Comparison of ENCODE assay signal across 18 cellular contexts in the genomic region with DNA sequence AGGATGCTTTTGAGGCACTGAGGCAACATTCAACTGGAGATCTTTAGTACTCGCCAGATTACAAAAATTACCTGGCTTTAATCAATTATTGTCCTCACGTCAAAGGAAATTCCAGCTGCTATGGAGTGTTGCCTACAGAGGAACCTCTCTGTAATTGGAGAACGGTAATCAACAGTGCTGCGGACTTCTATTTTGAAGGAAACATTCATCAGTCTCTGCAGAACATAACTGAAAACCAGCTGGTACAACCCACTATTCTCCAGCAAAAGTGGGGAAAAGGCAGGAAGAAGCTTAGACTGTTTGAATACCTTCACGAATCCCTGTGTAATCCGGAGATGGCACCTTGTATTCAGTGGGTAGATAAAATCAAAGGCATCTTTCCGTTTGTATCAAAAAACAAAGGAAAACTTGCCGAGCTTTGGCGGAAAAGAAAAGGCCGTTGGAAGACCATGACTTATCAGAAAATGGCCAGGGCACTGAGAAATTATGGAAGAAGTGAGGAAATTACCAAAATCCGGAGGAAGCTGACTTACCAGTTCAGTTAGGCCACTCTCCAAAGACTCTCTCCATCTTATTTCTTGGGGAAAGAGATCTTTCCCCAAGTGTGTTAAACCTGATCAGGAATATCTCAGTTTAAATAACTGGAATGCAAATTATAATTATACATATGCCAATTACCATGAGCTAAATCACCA. TPM values are rescaled to one million over a fixed set of nuclear protein-coding genes. Genes with fewer than 3 reads are reported as not detected.
DNase-seq lines count a peak whose midpoint lies in the region; ATAC-seq, FAIRE-seq and TF ChIP-seq lines count a peak whose summit lies in the region.
"Had no signal": no experiment of that assay in that cellular context is flagged by ENCODE, and none has a peak within 500 bp of the region (broad histone marks: within the 10 kb centered on the region; RNA-seq: fewer than 3 reads in every experiment).

No MANE protein-coding gene starts in this region.

- peaks cover 16% of the 10 kb centered on the region for H3K9me3 Mint-ChIP-seq in GM23338
- peaks cover 0 to 5% (median 0%) of the 10 kb centered on the region in 9 donors for H3K9me3 Mint-ChIP-seq in naive thymus-derived CD8-positive, alpha-beta T cell

- TF ChIP-seq CTCF in GM23338 (conservative IDR thresholded peaks at IDR 0.05; ENCODE audit: low read depth in 2 of 2) (no peak), K562 (IDR thresholded peaks at IDR 0.05 in 2 of 3, conservative IDR thresholded peaks at IDR 0.05 in 1 of 3; ENCODE audit: insufficient read depth in 2 of 3, low read depth in 1 of 3, low read length in 3 of 3) (no peak), psoas muscle (IDR thresholded peaks at IDR 0.05) (no peak)

- no peaks in the 10 kb centered on the region for H3K27me3 ChIP-seq in GM23338 (ENCODE audit: insufficient read depth)
- peaks cover 2 to 3% of the 10 kb centered on the region in 2 experiments; a peak in 4 of 5 replicates for H3K27me3 ChIP-seq in K562 (ENCODE audit: control insufficient read depth in 2 of 2, insufficient read depth in 2 of 2, low read length in 2 of 2)
- no peaks in the 10 kb centered on the region for H3K27me3 ChIP-seq in psoas muscle (ENCODE audit: insufficient read depth in 3 of 3, low read length in 2 of 3)
- H3K27me3 ChIP-seq: BLaER1 treated with 17β-estradiol and CSF1 and Interleukin-3, amounts not matched to agents 10 nM and 100 nM had no signal

- no peak overlapping the region for H3K9ac ChIP-seq in K562 (ENCODE audit: insufficient read depth in 1 of 2, low read depth in 2 of 2, low read length in 2 of 2)
- H3K9ac ChIP-seq: BLaER1 treated with 17β-estradiol and CSF1 and Interleukin-3, amounts not matched to agents 10 nM and 100 nM had no signal

- 1% methylated on average over 11 of the region's 11 CpGs for WGBS in K562 (ENCODE audit: insufficient coverage, low coverage, missing lambda C conversion rate)
- 42 to 56% (median 52%) methylated on average over 11 of the region's 11 CpGs for WGBS in psoas muscle, 3 donors

- H3F3A ChIP-seq in GM23338 (replicated peaks; ENCODE audit: low read depth): no peaks in the 10 kb centered on the region

- H3K4me3 ChIP-seq in GM23338: no peak overlapping the region
- no peak overlapping the region for H3K4me3 ChIP-seq in K562
- no peak overlapping the region for H3K4me3 ChIP-seq in psoas muscle
- H3K4me3 ChIP-seq: BLaER1 treated with 17β-estradiol and CSF1 and Interleukin-3, amounts not matched to agents 10 nM and 100 nM had no signal

- BruUV-seq in K562 (replicated peaks; lab: Mats Ljungman, UMichigan): no TSS peak

- intact Hi-C loops in K562 (cut with micrococcal nuclease): no loop called here
- intact Hi-C loops in psoas muscle (cut with DNase I): no loop called here

- no peak for TF ChIP-seq RAD21 in K562 (CRISPR knock-in tag; conservative IDR thresholded peaks at IDR 0.05 in 1 of 2, IDR thresholded peaks at IDR 0.05 in 1 of 2)

- peak; percentile 42 for FAIRE-seq in K562 (lab: Jason Lieb, UNC)
- FAIRE-seq: GM18507 had no signal

- no peak overlapping the region for H3K27ac Mint-ChIP-seq in GM23338
- H3K27ac Mint-ChIP-seq in naive thymus-derived CD8-positive, alpha-beta T cell: peak overlapping the region in 9 of 10 donors; percentile 13 to 96 (median 60)

- H3K36me3 ChIP-seq in GM23338 (ENCODE audit: insufficient read depth) (no peaks in the 10 kb centered on the region), K562 (ENCODE audit: control insufficient read depth, insufficient read depth, low read length) (no peaks in the 10 kb centered on the region), psoas muscle (ENCODE audit: insufficient read depth in 1 of 2, low read depth in 1 of 2) (peaks cover 3 to 29% of the 10 kb centered on the region in 2 donors)
- H3K36me3 ChIP-seq: BLaER1 treated with 17β-estradiol and CSF1 and Interleukin-3, amounts not matched to agents 10 nM and 100 nM had no signal

- POLR2A ChIA-PET in K562 (lab: Yijun Ruan, JAX): no interaction called here
- POLR2A ChIA-PET in naive thymus-derived CD8-positive, alpha-beta T cell (lab: Charles Lee): interaction anchor here (0.8 to 6.3 kb wide), 5 partner anchors 16 to 50 kb away, joined by 3 to 122 read pairs (median 3); a partner anchor contains a TSS

- H3K4me1 ChIP-seq in GM23338 (ENCODE audit: insufficient read depth): no peaks in the 10 kb centered on the region; the same call in 1 of the 2 replicates
- no peaks in the 10 kb centered on the region for H3K4me1 ChIP-seq in K562 (replicated peaks in 1 of 2; ENCODE audit: control insufficient read depth in 2 of 2, insufficient read depth in 2 of 2, low read length in 2 of 2)
- no peaks in the 10 kb centered on the region for H3K4me1 ChIP-seq in psoas muscle

- H3K79me2 ChIP-seq in GM23338 (replicated peaks; ENCODE audit: insufficient read depth) (no peaks in the 10 kb centered on the region), K562 (ENCODE audit: control insufficient read depth, insufficient read depth, low read length) (no peaks in the 10 kb centered on the region)

- DNase-seq in NCI-H748 (lab: John Stamatoyannopoulos, UW; ENCODE audit: unreplicated experiment) (peak; percentile 25), NCI-H748 treated with DMSO at 0.1 percent for 48 hours (lab: John Stamatoyannopoulos, UW) (no peak), GM23338 (ENCODE audit: low spot score) (no peak), K562 (ENCODE audit: extremely low read depth in 1 of 4, low spot score in 3 of 4) (no peak), psoas muscle (no peak)
- no peak for DNase-seq in naive thymus-derived CD8-positive, alpha-beta T cell
- DNase-seq: ACHN; Calu3; CD4-positive, CD25-positive, alpha-beta regulatory T cell; DMS 273 treated with DMSO at 0.1 percent for 48 hours; H7; IMR-90 had no signal

- H3K36me3 Mint-ChIP-seq in GM23338 (ENCODE audit: low read depth): peaks cover 9% of the 10 kb centered on the region; the same call in 2 of the 3 replicates
- peaks cover 0 to 3% (median 0%) of the 10 kb centered on the region in 3 donors for H3K36me3 Mint-ChIP-seq in naive thymus-derived CD8-positive, alpha-beta T cell

- H4K20me1 ChIP-seq in GM23338 (replicated peaks; ENCODE audit: insufficient read depth) (no peaks in the 10 kb centered on the region), K562 (replicated peaks; ENCODE audit: control insufficient read depth, insufficient read depth, low read length) (no peaks in the 10 kb centered on the region)
- H4K20me1 ChIP-seq: BLaER1 treated with 17β-estradiol and CSF1 and Interleukin-3, amounts not matched to agents 10 nM and 100 nM had no signal

- H3K4me2 ChIP-seq in GM23338 (no peak overlapping the region), K562 (ENCODE audit: insufficient read depth, low read length) (no peak overlapping the region)
- H3K4me2 ChIP-seq: BLaER1 treated with 17β-estradiol and CSF1 and Interleukin-3, amounts not matched to agents 10 nM and 100 nM had no signal

- no peak for TF ChIP-seq EP300 in K562 (IDR thresholded peaks at IDR 0.05; ENCODE audit: low read length)

- H3K9me3 ChIP-seq in K562 (replicated peaks; ENCODE audit: control insufficient read depth, insufficient read depth, low read depth, low read length) (no peaks in the 10 kb centered on the region), psoas muscle (no peaks in the 10 kb centered on the region)

- no peaks in the 10 kb centered on the region for H3K27me3 Mint-ChIP-seq in GM23338 (ENCODE audit: insufficient read depth, low read depth, poor library complexity)
- H3K27me3 Mint-ChIP-seq in naive thymus-derived CD8-positive, alpha-beta T cell: no peaks in the 10 kb centered on the region
- H3K27me3 Mint-ChIP-seq: CD4-positive, CD25-positive, alpha-beta regulatory T cell had no signal

- in situ Hi-C loops in K562 (cut with MboI): no loop called here

- no peaks in the 10 kb centered on the region for H3K4me1 Mint-ChIP-seq in GM23338
- H3K4me1 Mint-ChIP-seq in naive thymus-derived CD8-positive, alpha-beta T cell: peaks cover 44 to 82% (median 63%) of the 10 kb centered on the region in 4 donors

- no peaks in the 10 kb centered on the region for H3K9me1 ChIP-seq in K562 (ENCODE audit: control insufficient read depth, insufficient read depth, low read length)

- H2AFZ ChIP-seq in GM23338: peak overlapping the region; percentile 69
- no peak overlapping the region for H2AFZ ChIP-seq in K562 (ENCODE audit: low read depth, low read length)

- CTCF ChIA-PET in K562 (lab: Yijun Ruan, JAX; ENCODE audit: low intra/inter-chr PET ratio): no interaction called here

- H3K27ac ChIP-seq in GM23338 (ENCODE audit: low read depth) (no peak overlapping the region), K562 (ENCODE audit: extremely low read depth, low read depth, low read length) (no peak overlapping the region), psoas muscle (no peak overlapping the region)
- H3K27ac ChIP-seq: BLaER1 treated with 17β-estradiol and CSF1 and Interleukin-3, amounts not matched to agents 10 nM and 100 nM had no signal

- no peak for ATAC-seq in GM23338
- no peak for ATAC-seq in K562
- ATAC-seq in naive thymus-derived CD8-positive, alpha-beta T cell: no peak
- ATAC-seq in HG02973 (IDR thresholded peaks at IDR 0.05; ENCODE audit: unreplicated experiment): no peak
- ATAC-seq in psoas muscle: no peak

- peaks cover 5% of the 10 kb centered on the region; the same call in 1 of the 2 replicates for H3K9me2 ChIP-seq in GM23338 (ENCODE audit: insufficient read depth)

- TF ChIP-seq POLR2A in K562 (conservative IDR thresholded peaks at IDR 0.05): no peak

- no peak overlapping the region for H3K4me3 Mint-ChIP-seq in GM23338
- H3K4me3 Mint-ChIP-seq in naive thymus-derived CD8-positive, alpha-beta T cell: peak overlapping the region in 7 of 10 donors; percentile 7 to 86 (median 26)

RNA-seq across cellular contexts. Expression of a gene that starts 3.0 kb away (rescaled TPM):
- total RNA-seq in GM23338 (2014; rRNA removed; shearing (Covaris generic)): not detected in 2 replicates
- polyA plus RNA-seq in GM23338 (2016; fragmentation: Nextera tagmentation; extraction: Ambion mirVana) (not detected in 2 replicates), K562 (2011; rRNA removed) (not detected in 2 replicates), K562 (2014; fragmentation: Illumina TruSeq; extraction: Trizol) (not detected in 2 replicates), K562 (2014; fragmentation: Nextera tagmentation; extraction: Ambion mirVana) (not detected), K562 (2014; rRNA removed) (not detected in 2 replicates), psoas muscle (not detected)
- total RNA-seq in K562 (2011; cell fraction: chromatin; rRNA removed; ENCODE audit: low replicate concordance): not detected in 2 replicates
- not detected in 2 replicates for total RNA-seq in K562 (2011; cell fraction: nucleolus; rRNA removed)
- not detected in 2 replicates for total RNA-seq in K562 (2011; cell fraction: nucleoplasm; rRNA removed)
- total RNA-seq in K562 (2014; rRNA removed) (not detected in 2 replicates), K562 (2014; rRNA removed; fragmentation: Illumina TruSeq; extraction: Trizol) (not detected in 2 replicates), K562 (2015; rRNA removed; fragmentation: Illumina TruSeq; extraction: Trizol) (not detected in 2 replicates), K562 (2021) (not detected in 2 replicates), psoas muscle (not detected)
- polyA plus RNA-seq in K562 (2011; cell fraction: cytosol; rRNA removed): not detected in 2 replicates
- polyA plus RNA-seq in K562 (2011; cell fraction: nucleus; rRNA removed): not detected in 2 replicates
- not detected in 2 replicates for polyA plus RNA-seq in K562 (2012)
- not detected in 2 replicates for polyA minus RNA-seq in K562 (2011; rRNA and poly(A)+ RNA removed)
- not detected in 2 replicates for polyA minus RNA-seq in K562 (2011; cell fraction: cytosol; rRNA and poly(A)+ RNA removed)
- not detected in 2 replicates for polyA minus RNA-seq in K562 (2011; cell fraction: nucleus; rRNA and poly(A)+ RNA removed)
- total RNA-seq in naive thymus-derived CD8-positive, alpha-beta T cell: under 1 TPM in 1 of 2 experiments, not detected in 1; 0.33 TPM
- under 1 TPM; 0.15 to 0.47 (median 0.18) TPM for polyA plus RNA-seq in naive thymus-derived CD8-positive, alpha-beta T cell
- total RNA-seq: A172; Calu3; CD4-positive, CD25-positive, alpha-beta regulatory T cell; Daoy; H7; HT-29; IMR-90 had no signal
- polyA plus RNA-seq: IMR-90 had no signal

RNA-seq across cellular contexts. Expression of a gene that starts 43.5 kb away (rescaled TPM):
- total RNA-seq in GM23338 (2014; rRNA removed; shearing (Covaris generic)): 0.03 and 0.04 TPM in 2 replicates
- polyA plus RNA-seq in GM23338 (2016; fragmentation: Nextera tagmentation; extraction: Ambion mirVana) (0.16 TPM in 1 of 2 replicates, not detected in the other), K562 (2011; rRNA removed) (not detected in 2 replicates), K562 (2014; fragmentation: Illumina TruSeq; extraction: Trizol) (not detected in 2 replicates), K562 (2014; fragmentation: Nextera tagmentation; extraction: Ambion mirVana) (not detected), K562 (2014; rRNA removed) (not detected in 2 replicates), psoas muscle (10 to 100 TPM in 2 of 3 donors, 1 to 10 TPM in 1; 6.2 to 33.6 (median 33.1) TPM)
- total RNA-seq in K562 (2011; cell fraction: chromatin; rRNA removed; ENCODE audit: low replicate concordance): not detected in 2 replicates
- total RNA-seq in K562 (2011; cell fraction: nucleolus; rRNA removed): not detected in 2 replicates
- not detected in 2 replicates for total RNA-seq in K562 (2011; cell fraction: nucleoplasm; rRNA removed)
- total RNA-seq in K562 (2014; rRNA removed) (not detected in 2 replicates), K562 (2014; rRNA removed; fragmentation: Illumina TruSeq; extraction: Trizol) (not detected in 2 replicates), K562 (2015; rRNA removed; fragmentation: Illumina TruSeq; extraction: Trizol) (not detected in 2 replicates), K562 (2021) (not detected in 2 replicates), psoas muscle (100 to 1,000 TPM; 109 to 395 (median 175) TPM)
- polyA plus RNA-seq in K562 (2011; cell fraction: cytosol; rRNA removed): 0.01 TPM in 1 of 2 replicates, not detected in the other
- polyA plus RNA-seq in K562 (2011; cell fraction: nucleus; rRNA removed): not detected in 2 replicates
- polyA plus RNA-seq in K562 (2012): not detected in 2 replicates
- polyA minus RNA-seq in K562 (2011; rRNA and poly(A)+ RNA removed): not detected in 2 replicates
- polyA minus RNA-seq in K562 (2011; cell fraction: cytosol; rRNA and poly(A)+ RNA removed): not detected in 2 replicates
- not detected in 2 replicates for polyA minus RNA-seq in K562 (2011; cell fraction: nucleus; rRNA and poly(A)+ RNA removed)
- total RNA-seq in naive thymus-derived CD8-positive, alpha-beta T cell: under 1 TPM; 0.36 TPM
- polyA plus RNA-seq in naive thymus-derived CD8-positive, alpha-beta T cell: under 1 TPM; 0.15 to 0.59 (median 0.28) TPM
- total RNA-seq: A172, Calu3, Daoy, HT-29, IMR-90 had no signal
- polyA plus RNA-seq: IMR-90 had no signal

RNA-seq across cellular contexts. Expression of a gene that starts 49.0 kb away (rescaled TPM):
- 54.8 and 66.4 TPM in 2 replicates for total RNA-seq in GM23338 (2014; rRNA removed; shearing (Covaris generic))
- polyA plus RNA-seq in GM23338 (2016; fragmentation: Nextera tagmentation; extraction: Ambion mirVana) (16.6 and 17.9 TPM in 2 replicates), K562 (2011; rRNA removed) (21.2 and 26.5 TPM in 2 replicates), K562 (2014; fragmentation: Illumina TruSeq; extraction: Trizol) (29.4 and 45.9 TPM in 2 replicates), K562 (2014; fragmentation: Nextera tagmentation; extraction: Ambion mirVana) (1 to 10 TPM; 3.8 to 7.0 TPM), K562 (2014; rRNA removed) (36.0 and 41.0 TPM in 2 replicates), psoas muscle (10 to 100 TPM in 2 of 3 donors, 1 to 10 TPM in 1; 9.1 to 15.6 (median 10.6) TPM)
- total RNA-seq in K562 (2011; cell fraction: chromatin; rRNA removed; ENCODE audit: low replicate concordance): 19.4 and 63.1 TPM in 2 replicates
- 45.3 and 54.7 TPM in 2 replicates for total RNA-seq in K562 (2011; cell fraction: nucleolus; rRNA removed)
- total RNA-seq in K562 (2011; cell fraction: nucleoplasm; rRNA removed): 33.1 and 41.2 TPM in 2 replicates
- total RNA-seq in K562 (2014; rRNA removed) (44.9 and 53.4 TPM in 2 replicates), K562 (2014; rRNA removed; fragmentation: Illumina TruSeq; extraction: Trizol) (18.0 and 24.6 TPM in 2 replicates), K562 (2015; rRNA removed; fragmentation: Illumina TruSeq; extraction: Trizol) (28.2 and 30.0 TPM in 2 replicates), K562 (2021) (63.2 and 69.0 TPM in 2 replicates), psoas muscle (10 to 100 TPM in 2 of 4 donors, 1 to 10 TPM in 2; 9.8 to 11.9 (median 10.2) TPM)
- 27.7 and 65.1 TPM in 2 replicates for polyA plus RNA-seq in K562 (2011; cell fraction: cytosol; rRNA removed)
- 29.2 and 62.5 TPM in 2 replicates for polyA plus RNA-seq in K562 (2011; cell fraction: nucleus; rRNA removed)
- polyA plus RNA-seq in K562 (2012): 28.9 and 31.2 TPM in 2 replicates
- polyA minus RNA-seq in K562 (2011; rRNA and poly(A)+ RNA removed): 13.6 and 28.5 TPM in 2 replicates
- polyA minus RNA-seq in K562 (2011; cell fraction: cytosol; rRNA and poly(A)+ RNA removed): 19.2 and 23.5 TPM in 2 replicates
- 25.4 and 35.7 TPM in 2 replicates for polyA minus RNA-seq in K562 (2011; cell fraction: nucleus; rRNA and poly(A)+ RNA removed)
- total RNA-seq in naive thymus-derived CD8-positive, alpha-beta T cell: 10 to 100 TPM; 16.7 to 21.7 TPM
- polyA plus RNA-seq in naive thymus-derived CD8-positive, alpha-beta T cell: 1 to 10 TPM; 4.6 to 6.4 (median 5.3) TPM

RNA-seq across cellular contexts. Expression of a gene that starts 51.7 kb away (rescaled TPM):
- 6.4 and 8.5 TPM in 2 replicates for total RNA-seq in GM23338 (2014; rRNA removed; shearing (Covaris generic))
- polyA plus RNA-seq in GM23338 (2016; fragmentation: Nextera tagmentation; extraction: Ambion mirVana) (1.4 and 1.8 TPM in 2 replicates), K562 (2011; rRNA removed) (0.01 TPM in 1 of 2 replicates, not detected in the other), K562 (2014; fragmentation: Illumina TruSeq; extraction: Trizol) (0.01 and 0.11 TPM in 2 replicates), K562 (2014; fragmentation: Nextera tagmentation; extraction: Ambion mirVana) (under 1 TPM in 1 of 2 experiments, not detected in 1; 0.10 TPM), K562 (2014; rRNA removed) (0.01 TPM in 2 replicates), psoas muscle (1 to 10 TPM; 1.7 to 9.4 (median 2.0) TPM)
- 0.35 TPM in 1 of 2 replicates, not detected in the other for total RNA-seq in K562 (2011; cell fraction: chromatin; rRNA removed; ENCODE audit: low replicate concordance)
- total RNA-seq in K562 (2011; cell fraction: nucleolus; rRNA removed): not detected in 2 replicates
- 0.15 TPM in 1 of 2 replicates, not detected in the other for total RNA-seq in K562 (2011; cell fraction: nucleoplasm; rRNA removed)
- total RNA-seq in K562 (2014; rRNA removed) (under 0.01 and 0.08 TPM in 2 replicates), K562 (2014; rRNA removed; fragmentation: Illumina TruSeq; extraction: Trizol) (0.06 and 0.07 TPM in 2 replicates), K562 (2015; rRNA removed; fragmentation: Illumina TruSeq; extraction: Trizol) (0.11 TPM in 2 replicates), K562 (2021) (0.18 and 0.20 TPM in 2 replicates), psoas muscle (10 to 100 TPM; 14.5 to 23.7 (median 20.0) TPM)
- polyA plus RNA-seq in K562 (2011; cell fraction: cytosol; rRNA removed): not detected in 2 replicates
- polyA plus RNA-seq in K562 (2011; cell fraction: nucleus; rRNA removed): not detected in 2 replicates
- 0.04 and 0.91 TPM in 2 replicates for polyA plus RNA-seq in K562 (2012)
- 0.07 TPM in 1 of 2 replicates, not detected in the other for polyA minus RNA-seq in K562 (2011; rRNA and poly(A)+ RNA removed)
- polyA minus RNA-seq in K562 (2011; cell fraction: cytosol; rRNA and poly(A)+ RNA removed): not detected in 2 replicates
- 0.13 TPM in 1 of 2 replicates, not detected in the other for polyA minus RNA-seq in K562 (2011; cell fraction: nucleus; rRNA and poly(A)+ RNA removed)
- total RNA-seq in naive thymus-derived CD8-positive, alpha-beta T cell: 100 to 1,000 TPM; 224 to 227 TPM
- 100 to 1,000 TPM in 1 of 3 donors, 10 to 100 TPM in 2; 73.8 to 161 (median 87.4) TPM for polyA plus RNA-seq in naive thymus-derived CD8-positive, alpha-beta T cell

Comparison
In these comparisons a context has a peak if more than half of its experiments do, and no peak if none do; other contexts are left out.
1. RNA of a gene that starts 43.5 kb away (total RNA-seq): 109 to 395 TPM in psoas muscle; 0.36 TPM in naive thymus-derived CD8-positive, alpha-beta T cell, 0.03 to 0.04 TPM in GM23338 and not detected in K562; every median in the first group is over 10 times any median in the second.